In genomic region chr6:149925253-149925973, GRCh38 we compare ENCODE assay signal across 8 cellular contexts. TPM values are rescaled to one million over a fixed set of nuclear protein-coding genes. Genes with fewer than 3 reads are reported as not detected.
DNase-seq lines count a peak whose midpoint lies in the region; ATAC-seq, FAIRE-seq and TF ChIP-seq lines count a peak whose summit lies in the region.

No MANE protein-coding gene starts in this region.

- ATAC-seq in upper lobe of left lung (ENCODE audit: low FRiP score in 2 of 2) (peak; percentile 48 to 51), HG02840 (IDR thresholded peaks at IDR 0.05; ENCODE audit: low FRiP score, unreplicated experiment) (no peak)

- no peak for TF ChIP-seq POLR2A in lower leg skin (IDR thresholded peaks at IDR 0.05)
- TF ChIP-seq POLR2A in upper lobe of left lung (IDR thresholded peaks at IDR 0.05): no peak

- peak overlapping the region; percentile 14 for H3K4me3 Mint-ChIP-seq in activated naive CD4-positive, alpha-beta T cell treated with anti-CD3 and anti-CD28 coated beads for 36 hours

- TF ChIP-seq CTCF in bronchial epithelial cell (IDR thresholded peaks at IDR 0.05; ENCODE audit: insufficient read depth, low read length, severe bottlenecking) (no peak), lower leg skin (IDR thresholded peaks at IDR 0.05) (no peak), upper lobe of left lung (IDR thresholded peaks at IDR 0.05) (no peak)

- peaks cover 15% of the 10 kb centered on the region for H3K4me1 Mint-ChIP-seq in activated naive CD4-positive, alpha-beta T cell treated with anti-CD3 and anti-CD28 coated beads for 36 hours (ENCODE audit: low read depth)

- H3K9me3 ChIP-seq in upper lobe of left lung: no peaks in the 10 kb centered on the region

- H3K4me3 ChIP-seq in bronchial epithelial cell (ENCODE audit: low read depth, low read length) (peak overlapping the region; percentile 47), lower leg skin (ENCODE audit: low read depth, poor library complexity, severe bottlenecking) (peak overlapping the region; percentile 11), upper lobe of left lung (peak overlapping the region; percentile 22 to 61 (median 49))

- H3K9me3 Mint-ChIP-seq in activated naive CD4-positive, alpha-beta T cell treated with anti-CD3 and anti-CD28 coated beads for 36 hours: no peaks in the 10 kb centered on the region

- TF ChIP-seq EP300 in upper lobe of left lung (IDR thresholded peaks at IDR 0.05): no peak

- H3K27me3 Mint-ChIP-seq in activated naive CD4-positive, alpha-beta T cell treated with anti-CD3 and anti-CD28 coated beads for 36 hours (ENCODE audit: low read depth): peaks cover 79% of the 10 kb centered on the region

- H3K36me3 ChIP-seq in bronchial epithelial cell (ENCODE audit: control insufficient read depth, insufficient read depth, low read length) (peaks cover 2% of the 10 kb centered on the region), upper lobe of left lung (no peaks in the 10 kb centered on the region)

- peaks cover 22 to 38% (median 29%) of the 10 kb centered on the region in 4 donors for H3K4me1 ChIP-seq in upper lobe of left lung

- FAIRE-seq in bronchial epithelial cell (lab: Jason Lieb, UNC): no peak

- CTCF ChIA-PET in activated naive CD4-positive, alpha-beta T cell treated with anti-CD3 and anti-CD28 coated beads for 36 hours (lab: Charles Lee): interaction anchor here (0.8 to 2.5 kb wide), 6 partner anchors 60 to 92 kb away, joined by 3 to 19 read pairs (median 8); no protein-coding TSS in a partner anchor

- no peaks in the 10 kb centered on the region for H3K36me3 Mint-ChIP-seq in activated naive CD4-positive, alpha-beta T cell treated with anti-CD3 and anti-CD28 coated beads for 36 hours (ENCODE audit: low read depth)

- DNase-seq in activated naive CD4-positive, alpha-beta T cell treated with anti-CD3 and anti-CD28 coated beads for 36 hours: no peak
- DNase-seq in activated naive CD4-positive, alpha-beta T cell treated with Interleukin-2 at 50 U/mL for 16 hours: no peak
- no peak for DNase-seq in bronchial epithelial cell (ENCODE audit: low read depth)
- peak in 1 of 2 donors; percentile 90 for DNase-seq in lower leg skin (ENCODE audit: low spot score in 2 of 2)
- peak; percentile 31 to 85 for DNase-seq in upper lobe of left lung
- DNase-seq in dedifferentiated amniotic fluid mesenchymal stem cell (ENCODE audit: extremely low spot score): no peak
- DNase-seq in NCI-H1694 (lab: John Stamatoyannopoulos, UW): no peak

- H3K27ac ChIP-seq in upper lobe of left lung: peak overlapping the region; percentile 60 to 83 (median 79)

- intact Hi-C loops in activated naive CD4-positive, alpha-beta T cell treated with anti-CD3 and anti-CD28 coated beads for 36 hours (cut with micrococcal nuclease): loop anchor here (10.0 kb wide), 1 partner anchor 281 kb away; the partner anchor contains the start of gene KATNA1
- intact Hi-C loops in lower leg skin (cut with DNase I; ENCODE audit: low total_unique reads): loop anchor here (5.0 kb wide), 1 partner anchor 1043 kb away; no protein-coding TSS in a partner anchor

- 6 to 11% methylated on average over 23 of the region's 34 CpGs for WGBS in lower leg skin, 2 donors
- 9 to 19% methylated on average over 13 to 21 of the region's 34 CpGs for WGBS in upper lobe of left lung, 2 donors

- H3K27ac Mint-ChIP-seq in activated naive CD4-positive, alpha-beta T cell treated with anti-CD3 and anti-CD28 coated beads for 36 hours: no peak overlapping the region

- H3K27me3 ChIP-seq in bronchial epithelial cell (ENCODE audit: control insufficient read depth, insufficient read depth, low read length): no peaks in the 10 kb centered on the region
- peaks cover 0 to 6% (median 3%) of the 10 kb centered on the region in 4 donors for H3K27me3 ChIP-seq in upper lobe of left lung

RNA-seq across cellular contexts. Expression of gene RAET1G, which starts 2.5 kb away (rescaled TPM):
- not detected for total RNA-seq in activated naive CD4-positive, alpha-beta T cell treated with anti-CD3 and anti-CD28 coated beads for 36 hours
- total RNA-seq in bronchial epithelial cell (26.6 and 45.0 TPM in 2 replicates), lower leg skin (1 to 10 TPM in 2 of 4 donors, under 1 TPM in 1, not detected in 1; 0.34 to 5.5 (median 4.5) TPM), upper lobe of left lung (1 to 10 TPM in 1 of 6 donors, under 1 TPM in 3, not detected in 2; 0.37 to 2.1 (median 0.75) TPM)

RNA-seq across cellular contexts. Expression of gene ULBP2, which starts 16.4 kb away (rescaled TPM):
- 1 to 10 TPM in 1 of 2 experiments, under 1 TPM in 1; 0.69 to 1.4 TPM for total RNA-seq in activated naive CD4-positive, alpha-beta T cell treated with anti-CD3 and anti-CD28 coated beads for 36 hours
- total RNA-seq in bronchial epithelial cell (2.4 and 12.2 TPM in 2 replicates), lower leg skin (under 1 TPM in 2 of 4 donors, not detected in 2; 0.25 to 0.68 TPM), upper lobe of left lung (1 to 10 TPM in 3 of 6 donors, under 1 TPM in 1, not detected in 2; 1.00 to 3.7 (median 1.5) TPM)

RNA-seq across cellular contexts. Expression of gene RAET1E, which starts 27.5 kb away (rescaled TPM):
- total RNA-seq in activated naive CD4-positive, alpha-beta T cell treated with anti-CD3 and anti-CD28 coated beads for 36 hours: not detected
- total RNA-seq in bronchial epithelial cell: 19.0 and 35.1 TPM in 2 replicates
- 10 to 100 TPM; 20.8 to 48.5 (median 36.2) TPM for total RNA-seq in lower leg skin
- total RNA-seq in upper lobe of left lung: 1 to 10 TPM in 3 of 6 donors, under 1 TPM in 2, not detected in 1; 0.30 to 2.3 (median 1.4) TPM

RNA-seq across cellular contexts. Expression of gene ULBP1, which starts 38.3 kb away (rescaled TPM):
- 1 to 10 TPM; 2.6 to 2.8 TPM for total RNA-seq in activated naive CD4-positive, alpha-beta T cell treated with anti-CD3 and anti-CD28 coated beads for 36 hours
- total RNA-seq in bronchial epithelial cell (1.1 and 4.1 TPM in 2 replicates), lower leg skin (under 1 TPM in 2 of 4 donors, not detected in 2; 0.32 to 0.38 TPM), upper lobe of left lung (1 to 10 TPM in 3 of 6 donors, under 1 TPM in 3; under 0.01 to 1.6 (median 0.80) TPM)

Comparison
In these comparisons a context has a peak if more than half of its experiments do, and no peak if none do; other contexts are left out.
1. DNase-seq: peak in upper lobe of left lung (2 of 2); none in activated naive CD4-positive, alpha-beta T cell treated with anti-CD3 and anti-CD28 coated beads for 36 hours (single experiment), activated naive CD4-positive, alpha-beta T cell treated with Interleukin-2 at 50 U/mL for 16 hours (single experiment), bronchial epithelial cell (single experiment), dedifferentiated amniotic fluid mesenchymal stem cell (single experiment) and NCI-H1694 (single experiment).
2. Peak in every context shown above with its lines, with median percentiles within 50 percentile points of each other: H3K4me3 ChIP-seq.